In the genomic region with DNA sequence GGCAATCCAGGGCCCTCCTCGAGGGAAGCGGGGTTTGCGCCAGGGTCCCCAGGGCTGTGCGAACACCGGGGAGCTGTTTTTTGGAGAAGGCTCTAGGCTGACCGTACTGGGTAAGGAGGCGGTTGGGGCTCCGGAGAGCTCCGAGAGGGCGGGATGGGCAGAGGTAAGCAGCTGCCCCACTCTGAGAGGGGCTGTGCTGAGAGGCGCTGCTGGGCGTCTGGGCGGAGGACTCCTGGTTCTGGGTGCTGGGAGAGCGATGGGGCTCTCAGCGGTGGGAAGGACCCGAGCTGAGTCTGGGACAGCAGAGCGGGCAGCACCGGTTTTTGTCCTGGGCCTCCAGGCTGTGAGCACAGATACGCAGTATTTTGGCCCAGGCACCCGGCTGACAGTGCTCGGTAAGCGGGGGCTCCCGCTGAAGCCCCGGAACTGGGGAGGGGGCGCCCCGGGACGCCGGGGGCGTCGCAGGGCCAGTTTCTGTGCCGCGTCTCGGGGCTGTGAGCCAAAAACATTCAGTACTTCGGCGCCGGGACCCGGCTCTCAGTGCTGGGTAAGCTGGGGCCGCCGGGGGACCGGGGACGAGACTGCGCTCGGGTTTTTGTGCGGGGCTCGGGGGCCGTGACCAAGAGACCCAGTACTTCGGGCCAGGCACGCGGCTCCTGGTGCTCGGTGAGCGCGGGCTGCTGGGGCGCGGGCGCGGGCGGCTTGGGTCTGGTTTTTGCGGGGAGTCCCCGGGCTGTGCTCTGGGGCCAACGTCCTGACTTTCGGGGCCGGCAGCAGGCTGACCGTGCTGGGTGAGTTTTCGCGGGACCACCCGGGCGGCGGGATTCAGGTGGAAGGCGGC, we compare ENCODE assay signal across 10 cellular contexts. TPM values are rescaled to one million over a fixed set of nuclear protein-coding genes. Genes with fewer than 3 reads are reported as not detected.
DNase-seq lines count a peak whose midpoint lies in the region; ATAC-seq and TF ChIP-seq lines count a peak whose summit lies in the region.
"Had no signal": no experiment of that assay in that cellular context is flagged by ENCODE, and none has a peak within 500 bp of the region (broad histone marks: within the 10 kb centered on the region; RNA-seq: fewer than 3 reads in every experiment).

No MANE protein-coding gene starts in this region.

- no peaks in the 10 kb centered on the region for H3K9me2 ChIP-seq in PC-3 (replicated peaks; ENCODE audit: low read length)

- POLR2A ChIA-PET in PC-3 (lab: Charles Lee; ENCODE audit: unreplicated experiment), result interaction anchor here (0.6 to 1.1 kb wide), 3 partner anchors 11 to 145 kb away, joined by 3 read pairs; no protein-coding TSS in a partner anchor

- H3K4me1 ChIP-seq in PC-3 (ENCODE audit: insufficient read depth, low read length) (peaks cover 65% of the 10 kb centered on the region), esophagus muscularis mucosa (peaks cover 15 to 22% (median 20%) of the 10 kb centered on the region in 4 donors), prostate gland (replicated peaks) (no peaks in the 10 kb centered on the region)

- H2AFZ ChIP-seq in PC-3 (ENCODE audit: low read length), result peak overlapping the region; percentile 36; the same call in 1 of the 2 replicates

- no peak for TF ChIP-seq EP300 in esophagus muscularis mucosa (IDR thresholded peaks at IDR 0.05)

- no peak for TF ChIP-seq POLR2A in esophagus muscularis mucosa (IDR thresholded peaks at IDR 0.05; ENCODE audit: low read depth)
- TF ChIP-seq POLR2A in prostate gland (IDR thresholded peaks at IDR 0.05), result no peak

- BruUV-seq in PC-3 (replicated peaks; lab: Mats Ljungman, UMichigan), result no TSS peak

- H3F3A ChIP-seq in PC-3 (ENCODE audit: low read length, unreplicated experiment), result no peaks in the 10 kb centered on the region

- H3K4me3 ChIP-seq in PC-3 (ENCODE audit: low read length) (peak overlapping the region; percentile 83), esophagus muscularis mucosa (peak overlapping the region; percentile 41 to 56 (median 44)), prostate gland (peak overlapping the region; percentile 25 to 34)

- H3K27me3 ChIP-seq in PC-3 (ENCODE audit: low read length) (no peaks in the 10 kb centered on the region), esophagus muscularis mucosa (peaks cover 0 to 91% (median 27%) of the 10 kb centered on the region in 4 donors), prostate gland (replicated peaks; ENCODE audit: insufficient read depth) (no peaks in the 10 kb centered on the region)

- no peak for TF ChIP-seq CTCF in PC-3 (conservative IDR thresholded peaks at IDR 0.05; ENCODE audit: low read depth, low read length)
- TF ChIP-seq CTCF in esophagus muscularis mucosa (IDR thresholded peaks at IDR 0.05), result no peak
- TF ChIP-seq CTCF in prostate gland (IDR thresholded peaks at IDR 0.05), result no peak

- 7% methylated on average over 34 of the region's 69 CpGs for WGBS in esophagus muscularis mucosa
- WGBS in prostate gland, result 8% methylated on average over 60 of the region's 69 CpGs

- H3K79me2 ChIP-seq in PC-3 (ENCODE audit: low read length), result peaks cover 56% of the 10 kb centered on the region

- DNase-seq in Daoy (ENCODE audit: low read depth) (peak; percentile 59), PC-3 (peak; percentile 23), esophagus muscularis mucosa (ENCODE audit: extremely low spot score) (no peak), prostate gland (ENCODE audit: low spot score) (no peak), HCEC 1CT (no peak), anterior cingulate cortex (lab: John Stamatoyannopoulos, UW) (no peak)

- H3K9me3 ChIP-seq in PC-3 (ENCODE audit: low read length) (no peaks in the 10 kb centered on the region), esophagus muscularis mucosa (no peaks in the 10 kb centered on the region), prostate gland (no peaks in the 10 kb centered on the region)

- intact Hi-C loops in PC-3 (cut with micrococcal nuclease) (loop anchor here (1.0 kb wide), 1 partner anchor 15 kb away; no protein-coding TSS in a partner anchor), esophagus muscularis mucosa (cut with DNase I) (no loop called here), prostate gland (cut with DNase I) (no loop called here)

- ATAC-seq in GM21526 (IDR thresholded peaks at IDR 0.05; ENCODE audit: low FRiP score, unreplicated experiment) (peak; percentile 37), PC-3 (peak; percentile 42), HG03457 (IDR thresholded peaks at IDR 0.05; ENCODE audit: unreplicated experiment) (no peak)
- ATAC-seq: HCT116 had no signal

- H3K4me2 ChIP-seq in PC-3 (ENCODE audit: low read length), result peak overlapping the region; percentile 84

- H3K27ac ChIP-seq in PC-3 (ENCODE audit: low read length), result peak overlapping the region; percentile 99
- H3K27ac ChIP-seq in esophagus muscularis mucosa (replicated peaks in 1 of 4), result peak overlapping the region in 1 of 4 donors; percentile 4
- H3K27ac ChIP-seq in prostate gland, result peak overlapping the region; percentile 24 to 42

- CTCF ChIA-PET in PC-3 (lab: Charles Lee), result interaction anchor here (0.5 to 1.8 kb wide), 3 partner anchors 13 to 262 kb away, joined by 4 to 8 read pairs (median 6); no protein-coding TSS in a partner anchor

- peaks cover 11% of the 10 kb centered on the region for H3K36me3 ChIP-seq in PC-3 (ENCODE audit: low read depth, low read length)
- no peaks in the 10 kb centered on the region for H3K36me3 ChIP-seq in esophagus muscularis mucosa
- H3K36me3 ChIP-seq in prostate gland, result no peaks in the 10 kb centered on the region

- H3K9ac ChIP-seq in PC-3 (ENCODE audit: low read length), result peak overlapping the region; percentile 100

- H4K20me1 ChIP-seq in PC-3 (ENCODE audit: low read length), result no peaks in the 10 kb centered on the region

RNA-seq across cellular contexts. Expression of gene PRSS2, which starts 26.0 kb away (rescaled TPM):
- total RNA-seq in Daoy (2014; rRNA removed; shearing (Covaris generic)), result not detected in 2 replicates
- total RNA-seq in PC-3 (2014; rRNA removed) (0.40 TPM in 1 of 2 replicates, not detected in the other), esophagus muscularis mucosa (under 1 TPM in 1 of 4 donors, not detected in 3; 0.39 TPM), prostate gland (not detected)
- total RNA-seq: epithelial cell of proximal tubule had no signal

RNA-seq across cellular contexts. Expression of gene PRSS1, which starts 47.4 kb away (rescaled TPM):
- not detected in 2 replicates for total RNA-seq in Daoy (2014; rRNA removed; shearing (Covaris generic))
- total RNA-seq in PC-3 (2014; rRNA removed) (not detected in 2 replicates), esophagus muscularis mucosa (not detected), prostate gland (not detected)
- total RNA-seq: epithelial cell of proximal tubule had no signal

RNA-seq across cellular contexts. Expression of gene EPHB6, which starts 58.2 kb away (rescaled TPM):
- 12.9 and 20.4 TPM in 2 replicates for total RNA-seq in Daoy (2014; rRNA removed; shearing (Covaris generic))
- total RNA-seq in PC-3 (2014; rRNA removed) (30.5 and 48.2 TPM in 2 replicates), esophagus muscularis mucosa (10 to 100 TPM in 1 of 4 donors, 1 to 10 TPM in 3; 3.3 to 10.5 (median 5.5) TPM), prostate gland (100 to 1,000 TPM in 1 of 2 donors, 10 to 100 TPM in 1; 98.1 to 122 TPM)

Comparison
In these comparisons a context has a peak if more than half of its experiments do, and no peak if none do; other contexts are left out.
1. DNase-seq: peak in Daoy (single experiment) and PC-3 (single experiment); none in esophagus muscularis mucosa (single experiment), prostate gland (single experiment), HCEC 1CT (single experiment) and anterior cingulate cortex (0 of 58).
2. H3K4me3 ChIP-seq: peak in every context shown above with its lines; median percentile 83 in PC-3; 44 in esophagus muscularis mucosa; 30 in prostate gland.